Comparison of ENCODE assay signal across 17 cellular contexts in genomic region chr5:29296548-29296947, GRCh38.
DNase-seq lines count a peak whose midpoint lies in the region; ATAC-seq, FAIRE-seq and TF ChIP-seq lines count a peak whose summit lies in the region.
"Had no signal": no experiment of that assay in that cellular context is flagged by ENCODE, and none has a peak within 500 bp of the region (broad histone marks: within the 10 kb centered on the region; RNA-seq: fewer than 3 reads in every experiment).

No MANE protein-coding gene starts in this region.

- TF ChIP-seq CTCF in left ventricle myocardium inferior (IDR thresholded peaks at IDR 0.05; ENCODE audit: borderline replicate concordance) (no peak), chondrocyte (IDR thresholded peaks at IDR 0.05) (no peak), kidney (IDR thresholded peaks at IDR 0.05; ENCODE audit: borderline replicate concordance, extremely low read depth, insufficient read depth) (no peak), sigmoid colon (IDR thresholded peaks at IDR 0.05) (no peak)

- 87 to 90% methylated on average over 21 of the region's 21 CpGs for WGBS in sigmoid colon, 2 donors

- H3K36me3 Mint-ChIP-seq in chondrocyte (ENCODE audit: low read depth): no peaks in the 10 kb centered on the region
- no peaks in the 10 kb centered on the region for H3K36me3 Mint-ChIP-seq in effector memory CD8-positive, alpha-beta T cell (ENCODE audit: insufficient read depth)

- peaks cover 1% of the 10 kb centered on the region for H3K9me3 Mint-ChIP-seq in chondrocyte (ENCODE audit: low read depth)
- H3K9me3 Mint-ChIP-seq in effector memory CD8-positive, alpha-beta T cell: peaks cover 0 to 3% of the 10 kb centered on the region in 2 donors

- H3K36me3 ChIP-seq in left ventricle myocardium inferior (no peaks in the 10 kb centered on the region), kidney (ENCODE audit: control insufficient read depth in 1 of 2, insufficient read depth in 2 of 2, low read length in 2 of 2) (no peaks in the 10 kb centered on the region), sigmoid colon (no peaks in the 10 kb centered on the region)

- TF ChIP-seq EP300 in sigmoid colon (IDR thresholded peaks at IDR 0.05): no peak

- no peak for FAIRE-seq in kidney (lab: Jason Lieb, UNC)
- FAIRE-seq: A204.1, GM12891 had no signal

- no peaks in the 10 kb centered on the region for H3K4me1 ChIP-seq in left ventricle myocardium inferior
- H3K4me1 ChIP-seq in kidney (ENCODE audit: control insufficient read depth in 1 of 2, insufficient read depth in 1 of 2, low read depth in 1 of 2, low read length in 2 of 2): no peaks in the 10 kb centered on the region
- no peaks in the 10 kb centered on the region for H3K4me1 ChIP-seq in sigmoid colon

- H3K9me3 ChIP-seq in left ventricle myocardium inferior (replicated peaks): peaks cover 25% of the 10 kb centered on the region
- H3K9me3 ChIP-seq in kidney (ENCODE audit: control insufficient read depth in 1 of 2, low read length in 2 of 2): no peaks in the 10 kb centered on the region
- peaks cover 0 to 7% (median 0%) of the 10 kb centered on the region in 4 donors for H3K9me3 ChIP-seq in sigmoid colon

- H3K27ac Mint-ChIP-seq in chondrocyte (ENCODE audit: unreplicated experiment): no peak overlapping the region
- no peak overlapping the region for H3K27ac Mint-ChIP-seq in effector memory CD8-positive, alpha-beta T cell
- H3K27ac Mint-ChIP-seq: B cell; CD4-positive, alpha-beta T cell; GM23338 had no signal

- no peak for TF ChIP-seq POLR2A in sigmoid colon (IDR thresholded peaks at IDR 0.05)

- H3K4me1 Mint-ChIP-seq in chondrocyte (ENCODE audit: low read depth): no peaks in the 10 kb centered on the region
- H3K4me1 Mint-ChIP-seq in effector memory CD8-positive, alpha-beta T cell (ENCODE audit: low read depth in 2 of 2): no peaks in the 10 kb centered on the region
- H3K4me1 Mint-ChIP-seq: B cell, GM23338 had no signal

- H3K27me3 Mint-ChIP-seq in chondrocyte (ENCODE audit: low read depth): no peaks in the 10 kb centered on the region
- no peaks in the 10 kb centered on the region for H3K27me3 Mint-ChIP-seq in effector memory CD8-positive, alpha-beta T cell
- H3K27me3 Mint-ChIP-seq: B cell; CD4-positive, alpha-beta T cell had no signal

- H3K4me3 Mint-ChIP-seq in chondrocyte (ENCODE audit: unreplicated experiment): no peak overlapping the region
- no peak overlapping the region for H3K4me3 Mint-ChIP-seq in effector memory CD8-positive, alpha-beta T cell
- H3K4me3 Mint-ChIP-seq: B cell; CD4-positive, alpha-beta T cell; GM23338 had no signal

- H3K4me3 ChIP-seq in left ventricle myocardium inferior: no peak overlapping the region
- no peak overlapping the region for H3K4me3 ChIP-seq in kidney (ENCODE audit: low read length in 2 of 2)
- H3K4me3 ChIP-seq in sigmoid colon: no peak overlapping the region
- H3K4me3 ChIP-seq: GM23338 had no signal

- H3K27ac ChIP-seq in left ventricle myocardium inferior (replicated peaks) (no peak overlapping the region), kidney (ENCODE audit: low read depth in 2 of 2, low read length in 2 of 2) (no peak overlapping the region), sigmoid colon (no peak overlapping the region)

- H3K9ac ChIP-seq in kidney (ENCODE audit: low read length in 2 of 2): no peak overlapping the region

- peak; percentile 26 for DNase-seq in Right ventricle myocardium superior
- no peak for DNase-seq in left ventricle myocardium inferior
- DNase-seq in chondrocyte (ENCODE audit: low spot score): peak; percentile 84
- peak; percentile 66 for DNase-seq in kidney
- peak; percentile 57 for DNase-seq in sigmoid colon
- no peak for DNase-seq in NCI-H526 (lab: John Stamatoyannopoulos, UW)
- DNase-seq in effector memory CD8-positive, alpha-beta T cell: no peak
- no peak for DNase-seq in activated CD4-positive, alpha-beta T cell treated with anti-CD3 and anti-CD28 coated beads, Interleukin-2, amount 50 U/mL, for 4 hours
- DNase-seq: C1 segment of cervical spinal cord, Calu3, DMS 273 treated with DMSO at 0.1 percent for 48 hours, H7 had no signal

- no peak for ATAC-seq in Right ventricle myocardium superior (ENCODE audit: poor library complexity)
- no peak for ATAC-seq in effector memory CD8-positive, alpha-beta T cell (replicated peaks)
- ATAC-seq: GM23338 had no signal

- intact Hi-C loops in Right ventricle myocardium superior (cut with DNase I): no loop called here
- intact Hi-C loops in left ventricle myocardium inferior (cut with micrococcal nuclease): no loop called here
- intact Hi-C loops in kidney (cut with DNase I): no loop called here
- intact Hi-C loops in sigmoid colon (cut with DNase I): no loop called here

- no peaks in the 10 kb centered on the region for H3K27me3 ChIP-seq in left ventricle myocardium inferior (ENCODE audit: low read depth)
- no peaks in the 10 kb centered on the region for H3K27me3 ChIP-seq in sigmoid colon

Comparison
In these comparisons a context has a peak if more than half of its experiments do, and no peak if none do; other contexts are left out.
1. DNase-seq: peak in Right ventricle myocardium superior (single experiment), chondrocyte (single experiment), kidney (single experiment) and sigmoid colon (single experiment); none in left ventricle myocardium inferior (single experiment), NCI-H526 (0 of 2), effector memory CD8-positive, alpha-beta T cell (0 of 3) and activated CD4-positive, alpha-beta T cell treated with anti-CD3 and anti-CD28 coated beads, Interleukin-2, amount 50 U/mL, for 4 hours (0 of 2).